ENCODE assay signal across 16 cellular contexts in genomic region chr3:146152841-146153240, GRCh38. TPM values are rescaled to one million over a fixed set of nuclear protein-coding genes. Genes with fewer than 3 reads are reported as not detected.
DNase-seq lines count a peak whose midpoint lies in the region; ATAC-seq, FAIRE-seq and TF ChIP-seq lines count a peak whose summit lies in the region.
"Had no signal": no experiment of that assay in that cellular context is flagged by ENCODE, and none has a peak within 500 bp of the region (broad histone marks: within the 10 kb centered on the region; RNA-seq: fewer than 3 reads in every experiment).

No MANE protein-coding gene starts in this region.

- H2AFZ ChIP-seq in mammary epithelial cell (ENCODE audit: low read depth, low read length): peak overlapping the region; percentile 63

- TF ChIP-seq CTCF in mammary epithelial cell (conservative IDR thresholded peaks at IDR 0.05 in 1 of 2, IDR thresholded peaks at IDR 0.05 in 1 of 2; ENCODE audit: extremely low read depth in 1 of 2, insufficient read depth in 1 of 2, low read depth in 1 of 2, low read length in 2 of 2): no peak
- no peak for TF ChIP-seq CTCF in sigmoid colon (IDR thresholded peaks at IDR 0.05)

- no peaks in the 10 kb centered on the region for H3K36me3 ChIP-seq in mammary epithelial cell (ENCODE audit: insufficient read depth, low read length)
- H3K36me3 ChIP-seq in sigmoid colon: no peaks in the 10 kb centered on the region

- peak overlapping the region; percentile 59 for H3K4me2 ChIP-seq in mammary epithelial cell (ENCODE audit: insufficient read depth, low read depth, low read length)

- FAIRE-seq in H54 (lab: Jason Lieb, UNC): peak; percentile 45

- ATAC-seq in HG02870 (IDR thresholded peaks at IDR 0.05; ENCODE audit: unreplicated experiment) (no peak), HG02759 (IDR thresholded peaks at IDR 0.05; ENCODE audit: unreplicated experiment) (no peak), HG02884 (IDR thresholded peaks at IDR 0.05; ENCODE audit: unreplicated experiment) (no peak)
- ATAC-seq: activated T-helper 17 cell treated with anti-CD3 and anti-CD28 coated beads, Interleukin-2, amount 50 U/mL, for 72 hours; HCT116 had no signal

- peak overlapping the region in 1 of 3 experiments; percentile 22 for H3K4me3 ChIP-seq in mammary epithelial cell (replicated peaks in 1 of 3; ENCODE audit: insufficient read depth in 1 of 3, low read depth in 2 of 3, low read length in 3 of 3)
- H3K4me3 ChIP-seq in sigmoid colon: peak overlapping the region in 2 of 4 donors; percentile 4 to 17

- H3K27me3 ChIP-seq in mammary epithelial cell (ENCODE audit: insufficient read depth, low read length) (no peaks in the 10 kb centered on the region), sigmoid colon (no peaks in the 10 kb centered on the region)

- in situ Hi-C loops in mammary epithelial cell (cut with MboI; ENCODE audit: low sequenced_read_pairs in 2 of 2): loop anchor here in 1 of 2 donors (25.0 kb wide), 1 partner anchor 91 kb away; no protein-coding TSS in a partner anchor

- H3K9me3 ChIP-seq in mammary epithelial cell (replicated peaks; ENCODE audit: insufficient read depth, low read length) (no peaks in the 10 kb centered on the region), sigmoid colon (no peaks in the 10 kb centered on the region)

- H4K20me1 ChIP-seq in mammary epithelial cell (ENCODE audit: insufficient read depth, low read length): no peaks in the 10 kb centered on the region

- H3K9ac ChIP-seq in mammary epithelial cell (ENCODE audit: insufficient read depth, low read length): no peak overlapping the region

- TF ChIP-seq EP300 in sigmoid colon (IDR thresholded peaks at IDR 0.05): no peak

- dilution Hi-C loops in mammary epithelial cell (cut with HindIII; ENCODE audit: low sequenced_read_pairs): no loop called here

- H3K4me1 ChIP-seq in mammary epithelial cell (ENCODE audit: insufficient read depth, low read length): peaks cover 17% of the 10 kb centered on the region
- peaks cover 0 to 97% (median 81%) of the 10 kb centered on the region in 4 donors for H3K4me1 ChIP-seq in sigmoid colon

- TF ChIP-seq POLR2A in H54 (IDR thresholded peaks at IDR 0.05; ENCODE audit: low read depth, low read length) (no peak), sigmoid colon (IDR thresholded peaks at IDR 0.05) (no peak)

- H3K27ac ChIP-seq in mammary epithelial cell (ENCODE audit: insufficient read depth, low read depth, low read length): no peak overlapping the region
- H3K27ac ChIP-seq in sigmoid colon: peak overlapping the region; percentile 93 to 94 (median 93)

- no TSS peak for BruUV-seq in mammary epithelial cell (replicated peaks; lab: Mats Ljungman, UMichigan)

- intact Hi-C loops in mammary epithelial cell (cut with micrococcal nuclease) (no loop called here), sigmoid colon (cut with DNase I) (no loop called here)

- CTCF ChIA-PET in mammary epithelial cell (lab: Charles Lee; ENCODE audit: low non-redundant PET): no interaction called here

- H3K79me2 ChIP-seq in mammary epithelial cell (ENCODE audit: insufficient read depth, low read length): peaks cover 93% of the 10 kb centered on the region

- DNase-seq in H54 (ENCODE audit: insufficient read length, low spot score) (no peak), mammary epithelial cell (peak; percentile 56), kidney tubule cell (ENCODE audit: low spot score) (peak; percentile 85), sigmoid colon (no peak), superior temporal gyrus (ENCODE audit: extremely low spot score) (no peak)
- DNase-seq: activated CD4-positive, alpha-beta T cell treated with anti-CD3 and anti-CD28 coated beads, Interleukin-2, amount 50 U/mL, for 1 hour; amniotic stem cell; DMS153; NCI-H1930; NCI-H69; SHP77 treated with DMSO at 0.1 percent for 48 hours had no signal

- WGBS in mammary epithelial cell (ENCODE audit: low coverage, missing lambda C conversion rate): 28% methylated on average over 6 of the region's 6 CpGs
- WGBS in sigmoid colon, 2 donors: 83 to 87% methylated on average over 6 of the region's 6 CpGs

RNA-seq across cellular contexts. Expression of gene PLOD2, which starts 8.1 kb away (rescaled TPM):
- total RNA-seq in mammary epithelial cell (100 to 1,000 TPM in 1 of 2 donors, 10 to 100 TPM in 1; 42.1 to 112 TPM), sigmoid colon (10 to 100 TPM; 63.3 to 79.9 (median 75.5) TPM)
- polyA plus RNA-seq in mammary epithelial cell (19.6 TPM), sigmoid colon (10 to 100 TPM; 13.6 to 36.7 (median 22.2) TPM)
- 38.8 TPM for polyA minus RNA-seq in mammary epithelial cell

Comparison
In these comparisons a context has a peak if more than half of its experiments do, and no peak if none do; other contexts are left out.
1. DNase-seq: peak in mammary epithelial cell (single experiment) and kidney tubule cell (single experiment); none in H54 (single experiment), sigmoid colon (single experiment) and superior temporal gyrus (single experiment).